ENCODE assay signal across 17 cellular contexts in the genomic region with DNA sequence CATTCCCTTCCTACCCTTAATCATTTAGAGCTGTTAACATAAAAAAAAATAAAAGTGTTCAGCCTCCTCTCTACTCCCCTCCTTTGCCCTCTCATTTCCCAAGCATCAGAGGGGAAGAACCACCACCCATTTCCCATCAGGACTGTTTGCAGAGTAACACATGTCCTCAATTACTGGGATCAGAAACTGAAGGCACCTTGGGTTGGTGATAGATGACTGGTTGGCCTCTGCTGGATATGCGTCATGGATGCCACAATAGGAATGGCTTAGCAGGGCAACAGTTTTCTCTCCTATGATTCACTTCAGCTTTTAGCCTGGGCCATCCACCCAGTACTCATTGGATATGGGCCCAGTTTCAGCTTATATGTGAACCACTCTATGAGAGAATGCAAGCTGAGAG. TPM values are rescaled to one million over a fixed set of nuclear protein-coding genes. Genes with fewer than 3 reads are reported as not detected.
DNase-seq lines count a peak whose midpoint lies in the region; ATAC-seq and TF ChIP-seq lines count a peak whose summit lies in the region.
"Had no signal": no experiment of that assay in that cellular context is flagged by ENCODE, and none has a peak within 500 bp of the region (broad histone marks: within the 10 kb centered on the region; RNA-seq: fewer than 3 reads in every experiment).

No MANE protein-coding gene starts in this region.

- H3K4me1 Mint-ChIP-seq in chondrocyte (ENCODE audit: low read depth): peaks cover 63% of the 10 kb centered on the region
- H3K4me1 Mint-ChIP-seq: B cell, T-helper 17 cell had no signal

- DNase-seq in AG08396 (ENCODE audit: low spot score): peak; percentile 80
- peak; percentile 91 for DNase-seq in HT1080 (ENCODE audit: low read depth)
- DNase-seq in chondrocyte (ENCODE audit: low spot score): no peak
- DNase-seq in kidney tubule cell (ENCODE audit: low spot score): peak; percentile 59
- DNase-seq in HuH-7.5 (ENCODE audit: low spot score): no peak
- DNase-seq: activated CD4-positive, alpha-beta T cell treated with anti-CD3 and anti-CD28 coated beads, Interleukin-2, amount 50 U/mL, for 4 hours; activated naive CD4-positive, alpha-beta T cell; DND-41; head of caudate nucleus; lower lobe of right lung; NCI-H2171 treated with DMSO at 0.1 percent for 48 hours; nucleus accumbens; T-helper 17 cell had no signal

- H3K9me3 Mint-ChIP-seq in chondrocyte (ENCODE audit: low read depth): peaks cover 2% of the 10 kb centered on the region

- H3K36me3 Mint-ChIP-seq in chondrocyte (ENCODE audit: low read depth): peaks cover 2% of the 10 kb centered on the region

- peak overlapping the region; percentile 46 for H3K4me3 Mint-ChIP-seq in chondrocyte (ENCODE audit: unreplicated experiment)
- H3K4me3 Mint-ChIP-seq: B cell, T-helper 17 cell had no signal

- H3K27me3 Mint-ChIP-seq in chondrocyte (ENCODE audit: low read depth): no peaks in the 10 kb centered on the region

- ATAC-seq in HG03196 (IDR thresholded peaks at IDR 0.05; ENCODE audit: unreplicated experiment) (no peak), GM19324 (IDR thresholded peaks at IDR 0.05; ENCODE audit: low FRiP score, unreplicated experiment) (no peak), GM18519 (IDR thresholded peaks at IDR 0.05; ENCODE audit: low FRiP score, unreplicated experiment) (no peak)
- ATAC-seq: lower lobe of right lung, T-helper 17 cell had no signal

- peak overlapping the region; percentile 97 for H3K27ac Mint-ChIP-seq in chondrocyte (ENCODE audit: unreplicated experiment)
- H3K27ac Mint-ChIP-seq: B cell, T-helper 17 cell had no signal

- TF ChIP-seq CTCF in chondrocyte (IDR thresholded peaks at IDR 0.05): no peak

RNA-seq across cellular contexts. Expression of a gene that starts 54.2 kb away (rescaled TPM):
- total RNA-seq in HT1080 (2014; rRNA removed; shearing (Covaris generic)): 132 and 160 TPM in 2 replicates
- 161 and 165 TPM in 2 replicates for polyA plus RNA-seq in HT1080 (2015; cell fraction: cytosol; rRNA removed)
- 140 and 170 TPM in 2 replicates for polyA plus RNA-seq in HT1080 (2015; cell fraction: nucleus; rRNA removed)
- total RNA-seq in chondrocyte: 71.0 to 111 TPM (median 71.5 TPM) in 3 replicates

Comparison
In these comparisons a context has a peak if more than half of its experiments do, and no peak if none do; other contexts are left out.
1. DNase-seq: peak in AG08396 (single experiment), HT1080 (single experiment) and kidney tubule cell (single experiment); none in chondrocyte (single experiment) and HuH-7.5 (single experiment).